In the genomic region with DNA sequence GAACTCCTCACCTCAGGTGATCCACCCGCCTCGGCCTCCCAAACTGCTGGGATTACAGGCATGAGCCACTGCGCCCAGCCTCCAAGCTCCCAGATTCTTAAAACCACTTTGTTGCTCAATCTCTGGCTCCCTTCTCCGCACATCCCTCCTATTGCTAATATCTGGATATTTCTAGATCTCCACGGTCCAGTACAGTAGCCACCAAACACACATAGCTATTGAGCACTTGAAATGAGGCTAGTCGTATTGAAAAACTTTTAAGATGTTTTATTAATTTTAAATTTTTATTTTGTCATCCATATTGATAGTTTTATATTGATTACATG, we compare ENCODE assay signal across 15 cellular contexts. TPM values are rescaled to one million over a fixed set of nuclear protein-coding genes. Genes with fewer than 3 reads are reported as not detected.
DNase-seq lines count a peak whose midpoint lies in the region; ATAC-seq and TF ChIP-seq lines count a peak whose summit lies in the region.
"Had no signal": no experiment of that assay in that cellular context is flagged by ENCODE, and none has a peak within 500 bp of the region (broad histone marks: within the 10 kb centered on the region; RNA-seq: fewer than 3 reads in every experiment).

No MANE protein-coding gene starts in this region.

- no peaks in the 10 kb centered on the region for H3K36me3 ChIP-seq in SK-N-SH (replicated peaks in 1 of 2; ENCODE audit: control insufficient read depth in 1 of 2, insufficient read depth in 2 of 2, low read length in 1 of 2)
- no peaks in the 10 kb centered on the region for H3K36me3 ChIP-seq in HCT116 (ENCODE audit: control insufficient read depth in 1 of 2, insufficient read depth in 2 of 2, low read length in 2 of 2)
- no peaks in the 10 kb centered on the region for H3K36me3 ChIP-seq in esophagus muscularis mucosa
- H3K36me3 ChIP-seq: BLaER1 treated with 17β-estradiol and CSF1 and Interleukin-3, amounts not matched to agents 10 nM and 100 nM had no signal

- intact Hi-C loops in HCT116 (cut with micrococcal nuclease) = loop anchor here (5.0 kb wide), 2 partner anchors 212 to 342 kb away; a partner anchor contains a TSS
- intact Hi-C loops in esophagus muscularis mucosa (cut with DNase I) = loop anchor here (1.0 to 5.0 kb wide), 2 partner anchors 82 to 341 kb away; no protein-coding TSS in a partner anchor

- TF ChIP-seq POLR2A in HCT116 (IDR thresholded peaks at IDR 0.05; ENCODE audit: borderline replicate concordance, extremely low read depth, insufficient read depth, insufficient read length) (no peak), esophagus muscularis mucosa (IDR thresholded peaks at IDR 0.05; ENCODE audit: low read depth) (no peak)

- H3K27ac Mint-ChIP-seq in type B pancreatic cell = peak overlapping the region; percentile 19
- H3K27ac Mint-ChIP-seq: GM23338 had no signal

- H3K27me3 ChIP-seq in SK-N-SH (ENCODE audit: insufficient read depth) (no peaks in the 10 kb centered on the region), HCT116 (ENCODE audit: insufficient read depth, low read length) (no peaks in the 10 kb centered on the region), esophagus muscularis mucosa (no peaks in the 10 kb centered on the region)
- H3K27me3 ChIP-seq: BLaER1 treated with 17β-estradiol and CSF1 and Interleukin-3, amounts not matched to agents 10 nM and 100 nM had no signal

- H3K9me3 ChIP-seq in SK-N-SH (no peaks in the 10 kb centered on the region), HCT116 (ENCODE audit: control insufficient read depth in 1 of 2, insufficient read depth in 1 of 2, low read depth in 1 of 2, low read length in 2 of 2) (no peaks in the 10 kb centered on the region), esophagus muscularis mucosa (no peaks in the 10 kb centered on the region)
- H3K9me3 ChIP-seq: BLaER1 treated with 17β-estradiol and CSF1 and Interleukin-3, amounts not matched to agents 10 nM and 100 nM had no signal

- CTCF ChIA-PET in SK-N-SH (lab: Yijun Ruan, JAX) (interaction anchor here (0.6 to 3.4 kb wide), 52 partner anchors 9 to 358 kb away, joined by 3 to 41 read pairs (median 5); a partner anchor contains a TSS), HCT116 (lab: Charles Lee) (interaction anchor here (1.0 to 2.2 kb wide), 6 partner anchors 50 to 341 kb away, joined by 3 to 11 read pairs (median 4); no protein-coding TSS in a partner anchor)

- H3K4me3 Mint-ChIP-seq in type B pancreatic cell = no peak overlapping the region
- H3K4me3 Mint-ChIP-seq: CD4-positive, CD25-positive, alpha-beta regulatory T cell; GM23338; H9 had no signal

- ATAC-seq in SK-N-SH treated with all-trans-retinoic acid at 6 μM for 48 hours (no peak), HCT116 (no peak)

- TF ChIP-seq EP300 in SK-N-SH (IDR thresholded peaks at IDR 0.05; ENCODE audit: borderline replicate concordance in 1 of 2, low read depth in 1 of 2, low read length in 1 of 2) = no peak
- no peak for TF ChIP-seq EP300 in esophagus muscularis mucosa (IDR thresholded peaks at IDR 0.05)

- peaks cover 3% of the 10 kb centered on the region for H3K36me3 Mint-ChIP-seq in type B pancreatic cell
- H3K36me3 Mint-ChIP-seq: CD4-positive, CD25-positive, alpha-beta regulatory T cell had no signal

- no peak overlapping the region for H3K4me3 ChIP-seq in SK-N-SH (ENCODE audit: low read depth in 2 of 2, low read length in 1 of 2)
- H3K4me3 ChIP-seq in HCT116 (replicated peaks in 1 of 2; ENCODE audit: low read depth in 1 of 2, low read length in 2 of 2) = no peak overlapping the region
- no peak overlapping the region for H3K4me3 ChIP-seq in fibroblast of mammary gland (ENCODE audit: control insufficient read depth, low read depth, low read length)
- no peak overlapping the region for H3K4me3 ChIP-seq in esophagus muscularis mucosa
- H3K4me3 ChIP-seq: BLaER1 treated with 17β-estradiol and CSF1 and Interleukin-3, amounts not matched to agents 10 nM and 100 nM; GM12878; GM23338 had no signal

- 87% methylated on average over 6 of the region's 6 CpGs for WGBS in SK-N-SH (ENCODE audit: low lambda C conversion rate)
- WGBS in esophagus muscularis mucosa = 80% methylated on average over 6 of the region's 6 CpGs

- peaks cover 2% of the 10 kb centered on the region for H3K27me3 Mint-ChIP-seq in type B pancreatic cell

- POLR2A ChIA-PET in SK-N-SH (lab: Yijun Ruan, JAX) (interaction anchor here (0.6 to 2.6 kb wide), 3 partner anchors 14 to 215 kb away, joined by 3 to 8 read pairs (median 4); a partner anchor contains a TSS), HCT116 (lab: Charles Lee) (interaction anchor here (1.6 kb wide), 1 partner anchor 123 kb away, joined by 3 read pairs; no protein-coding TSS in a partner anchor)

- H2AFZ ChIP-seq in SK-N-SH (ENCODE audit: low read depth) (0 out of 2 replicates have a peak overlapping the region, but pooled peaks have one; percentile 19), HCT116 (ENCODE audit: low read depth, low read length, poor library complexity, severe bottlenecking) (no peak overlapping the region)
- H2AFZ ChIP-seq: GM23338 had no signal

- DNase-seq in SK-N-SH (no peak), HCT116 (ENCODE audit: low read depth, low spot score) (no peak), fibroblast of mammary gland (ENCODE audit: low read depth) (peak; percentile 30), type B pancreatic cell (ENCODE audit: extremely low spot score, unreplicated experiment) (no peak), NCI-H510A (lab: John Stamatoyannopoulos, UW) (no peak), T-helper 2 cell (no peak), esophagus muscularis mucosa (ENCODE audit: extremely low spot score) (no peak)

- H3K27ac ChIP-seq in SK-N-SH (ENCODE audit: low read depth in 2 of 2, low read length in 1 of 2) = no peak overlapping the region
- H3K27ac ChIP-seq in HCT116 (ENCODE audit: low read depth, low read length) = peak overlapping the region; percentile 61; the same call in 1 of the 2 replicates
- no peak overlapping the region for H3K27ac ChIP-seq in esophagus muscularis mucosa (replicated peaks in 1 of 4)

- RAD21 ChIA-PET in HCT116 (lab: Charles Lee; ENCODE audit: low non-redundant PET in 1 of 2, low total read pairs in 2 of 2, uncharacterized antibody in 2 of 2, unreplicated experiment in 2 of 2) = interaction anchor here in 1 of 2 experiments (1.0 kb wide), 1 partner anchor 102 kb away, joined by 3 read pairs; no protein-coding TSS in a partner anchor

- H4K20me1 ChIP-seq in SK-N-SH (ENCODE audit: insufficient read depth) = no peaks in the 10 kb centered on the region
- no peaks in the 10 kb centered on the region for H4K20me1 ChIP-seq in HCT116 (ENCODE audit: insufficient read depth)
- H4K20me1 ChIP-seq: BLaER1 treated with 17β-estradiol and CSF1 and Interleukin-3, amounts not matched to agents 10 nM and 100 nM had no signal

- H3K4me1 Mint-ChIP-seq in type B pancreatic cell (ENCODE audit: unreplicated experiment) = peaks cover 11% of the 10 kb centered on the region

- H3K9ac ChIP-seq in SK-N-SH = no peak overlapping the region
- no peak overlapping the region for H3K9ac ChIP-seq in HCT116 (ENCODE audit: low read length)

- TF ChIP-seq RAD21 in SK-N-SH (IDR thresholded peaks at IDR 0.05; ENCODE audit: low read length) (no peak), HCT116 (IDR thresholded peaks at IDR 0.05; ENCODE audit: low read depth) (no peak)

- H3K9me3 Mint-ChIP-seq in type B pancreatic cell = peaks cover 4% of the 10 kb centered on the region
- H3K9me3 Mint-ChIP-seq: CD4-positive, CD25-positive, alpha-beta regulatory T cell; GM23338; H9 had no signal

- TF ChIP-seq CTCF in SK-N-SH (IDR thresholded peaks at IDR 0.05) (no peak), HCT116 (IDR thresholded peaks at IDR 0.05 in 2 of 3, conservative IDR thresholded peaks at IDR 0.05 in 1 of 3; ENCODE audit: borderline replicate concordance in 1 of 3, insufficient read depth in 1 of 3, low read depth in 2 of 3, low read length in 2 of 3) (no peak), fibroblast of mammary gland (conservative IDR thresholded peaks at IDR 0.05; ENCODE audit: control insufficient read depth, insufficient read depth, low read depth, low read length) (no peak), type B pancreatic cell (conservative IDR thresholded peaks at IDR 0.05) (no peak), esophagus muscularis mucosa (IDR thresholded peaks at IDR 0.05) (no peak)

- no TSS peak for BruUV-seq in HCT116 (replicated peaks; lab: Mats Ljungman, UMichigan)

- no peaks in the 10 kb centered on the region for H3K9me2 ChIP-seq in SK-N-SH
- no peaks in the 10 kb centered on the region for H3K9me2 ChIP-seq in HCT116 (ENCODE audit: insufficient read depth)

- H3K4me2 ChIP-seq in SK-N-SH = no peak overlapping the region
- peak overlapping the region; percentile 42 for H3K4me2 ChIP-seq in HCT116 (ENCODE audit: low read length)
- H3K4me2 ChIP-seq: GM23338 had no signal

- H3F3A ChIP-seq in SK-N-SH (replicated peaks; ENCODE audit: insufficient read depth) = no peaks in the 10 kb centered on the region

- H3K79me2 ChIP-seq in SK-N-SH (ENCODE audit: insufficient read depth) (no peaks in the 10 kb centered on the region), HCT116 (ENCODE audit: insufficient read depth, low read length) (no peaks in the 10 kb centered on the region)

- H3K4me1 ChIP-seq in SK-N-SH (ENCODE audit: control insufficient read depth in 1 of 2, insufficient read depth in 2 of 2, low read depth in 1 of 2, low read length in 1 of 2) = peaks cover 8 to 13% of the 10 kb centered on the region in 2 experiments; a peak in 2 of 4 replicates
- H3K4me1 ChIP-seq in HCT116 (ENCODE audit: control insufficient read depth in 1 of 2, insufficient read depth in 2 of 2, low read length in 2 of 2) = peaks cover 27 to 35% of the 10 kb centered on the region in 2 experiments
- peaks cover 7 to 12% (median 9%) of the 10 kb centered on the region in 4 donors for H3K4me1 ChIP-seq in esophagus muscularis mucosa

TF ChIP-seq in SK-N-SH, 30 proteins besides CTCF, POLR2A, EP300 and RAD21 (continues in another document):
- TF ChIP-seq POLR2AphosphoS5 (IDR thresholded peaks at IDR 0.05; ENCODE audit: low read depth, low read length) = no peak

TF ChIP-seq in SK-N-SH treated with all-trans-retinoic acid at 6 μM for 48 hours, 23 proteins besides CTCF, POLR2A, EP300 and RAD21 (continues in another document):
- TF ChIP-seq ESRRG (CRISPR knock-in tag; IDR thresholded peaks at IDR 0.05) = no peak

RNA-seq across cellular contexts. Expression of a gene that starts 44.3 kb away (rescaled TPM):
- not detected in 2 replicates for polyA plus RNA-seq in SK-N-SH (2012; rRNA removed)
- polyA plus RNA-seq in SK-N-SH (2012; cell fraction: cytosol; rRNA removed) = not detected in 2 replicates
- 0.04 and 0.08 TPM in 2 replicates for polyA plus RNA-seq in SK-N-SH (2012; cell fraction: nucleus; rRNA removed)
- total RNA-seq in HCT116 (2021; ENCODE audit: unreplicated experiment) = not detected
- polyA plus RNA-seq in HCT116 (2012) = 0.02 TPM in 1 of 2 replicates, not detected in the other
- 0.19 and 0.31 TPM in 2 replicates for total RNA-seq in type B pancreatic cell (ENCODE audit: low replicate concordance)
- total RNA-seq in esophagus muscularis mucosa = under 1 TPM in 1 of 4 donors, not detected in 3; 0.23 TPM
- total RNA-seq: CD4-positive, CD25-positive, alpha-beta regulatory T cell; G401; GM12878; GM23338; HT1080 had no signal
- polyA plus RNA-seq: CD4-positive, CD25-positive, alpha-beta regulatory T cell; GM12878; GM23338 had no signal

RNA-seq across cellular contexts. Expression of a gene that starts 52.9 kb away (rescaled TPM):
- 13.4 and 18.7 TPM in 2 replicates for polyA plus RNA-seq in SK-N-SH (2012; rRNA removed)
- polyA plus RNA-seq in SK-N-SH (2012; cell fraction: cytosol; rRNA removed) = 14.2 and 15.4 TPM in 2 replicates
- 46.7 and 59.2 TPM in 2 replicates for polyA plus RNA-seq in SK-N-SH (2012; cell fraction: nucleus; rRNA removed)
- 37.8 TPM for total RNA-seq in HCT116 (2021; ENCODE audit: unreplicated experiment)
- 21.4 and 22.0 TPM in 2 replicates for polyA plus RNA-seq in HCT116 (2012)
- total RNA-seq in type B pancreatic cell (ENCODE audit: low replicate concordance) = 22.8 and 41.8 TPM in 2 replicates
- 10 to 100 TPM; 31.6 to 36.1 (median 32.5) TPM for total RNA-seq in esophagus muscularis mucosa
